Comparison of ENCODE assay signal across 26 cellular contexts in the genomic region with DNA sequence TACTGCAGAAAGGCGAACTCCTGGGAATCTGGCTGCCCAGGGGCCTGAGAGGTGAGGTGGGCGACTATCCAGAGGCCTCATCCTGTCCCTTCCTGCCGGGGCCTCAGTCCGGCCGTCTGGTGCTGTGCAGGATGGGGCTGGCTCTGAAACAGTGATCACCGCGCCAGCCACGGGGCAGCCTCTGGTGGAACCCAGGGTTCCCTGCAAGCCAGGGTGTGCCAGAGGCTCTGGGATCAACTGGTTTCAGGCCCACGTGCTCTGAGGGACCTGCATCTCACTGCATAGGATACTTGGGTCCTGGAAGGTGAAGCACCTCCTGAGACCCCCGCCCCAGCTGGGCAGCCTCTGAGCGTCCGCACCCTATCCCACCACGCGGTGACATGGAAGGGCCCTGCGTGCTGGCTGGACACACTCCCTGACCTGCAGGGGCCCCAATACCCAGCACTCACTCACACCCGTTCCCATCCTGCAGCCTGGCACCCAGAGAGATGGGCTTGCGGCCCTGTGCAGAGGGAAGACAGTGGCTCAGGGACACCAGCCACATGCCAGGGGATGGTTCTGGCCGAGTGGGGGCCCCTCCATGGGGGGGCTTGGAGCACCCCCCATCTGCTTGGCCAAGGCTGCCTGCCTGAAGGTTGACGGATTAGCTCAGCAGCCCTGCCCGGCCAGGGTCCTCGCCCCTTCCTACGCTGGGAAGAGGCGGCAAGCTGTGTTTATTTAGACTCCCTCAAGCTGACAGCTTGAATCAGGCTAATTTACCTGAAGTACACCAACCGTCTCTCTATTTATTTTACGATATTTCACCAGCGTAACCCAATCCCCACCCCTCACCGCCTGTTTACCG.
DNase-seq lines count a peak whose midpoint lies in the region; ATAC-seq and TF ChIP-seq lines count a peak whose summit lies in the region.
"Had no signal": no experiment of that assay in that cellular context is flagged by ENCODE, and none has a peak within 500 bp of the region (broad histone marks: within the 10 kb centered on the region; RNA-seq: fewer than 3 reads in every experiment).

No MANE protein-coding gene starts in this region.

- intact Hi-C loops in IMR-90 (cut with micrococcal nuclease), result no loop called here

- no peak overlapping the region for H4K91ac ChIP-seq in IMR-90 (ENCODE audit: insufficient read depth, low read depth, low read length)

- H2BK15ac ChIP-seq in IMR-90 (ENCODE audit: low read depth, low read length), result no peak overlapping the region

- no peak overlapping the region for H4K5ac ChIP-seq in IMR-90 (ENCODE audit: low read depth, low read length)

- H2AK5ac ChIP-seq in IMR-90 (ENCODE audit: low read depth, low read length), result no peak overlapping the region

- H3K36me3 ChIP-seq in IMR-90 (ENCODE audit: control insufficient read depth, insufficient read depth, low read length) (no peaks in the 10 kb centered on the region), HAP-1 (replicated peaks) (no peaks in the 10 kb centered on the region)
- H3K36me3 ChIP-seq: cardiac muscle cell, colonic mucosa, gastroesophageal sphincter, pancreas, SJSA1, transverse colon had no signal

- H3K27me3 ChIP-seq in IMR-90 (ENCODE audit: control insufficient read depth, insufficient read depth, low read length) (no peaks in the 10 kb centered on the region), HAP-1 (ENCODE audit: low read depth) (peaks cover 31% of the 10 kb centered on the region)
- H3K27me3 ChIP-seq: cardiac muscle cell, colonic mucosa, SJSA1 had no signal

- no peaks in the 10 kb centered on the region for H3K79me1 ChIP-seq in IMR-90 (ENCODE audit: low read depth in 1 of 2, low read length in 2 of 2)

- H3K4me2 ChIP-seq in IMR-90 (ENCODE audit: low read depth, low read length), result no peak overlapping the region

- H3K4me1 ChIP-seq in IMR-90 (ENCODE audit: control insufficient read depth, insufficient read depth, low read length), result no peaks in the 10 kb centered on the region
- no peaks in the 10 kb centered on the region for H3K4me1 ChIP-seq in HAP-1
- H3K4me1 ChIP-seq: colonic mucosa, gastroesophageal sphincter, pancreas, SJSA1, transverse colon had no signal

- POLR2A ChIA-PET in IMR-90 (lab: Charles Lee; ENCODE audit: unreplicated experiment), result no interaction called here
- POLR2A ChIA-PET in T-cell (lab: Charles Lee), result no interaction called here

- H3K56ac ChIP-seq in IMR-90 (ENCODE audit: extremely low read depth, insufficient read depth, low read length), result no peak overlapping the region

- TF ChIP-seq POLR2A in IMR-90 (IDR thresholded peaks at IDR 0.05; ENCODE audit: low read depth, low read length), result no peak

- no peak overlapping the region for H2BK20ac ChIP-seq in IMR-90 (ENCODE audit: low read depth, low read length)

- H3K9me3 Mint-ChIP-seq in T-cell, result no peaks in the 10 kb centered on the region
- H3K9me3 Mint-ChIP-seq: activated naive CD8-positive, alpha-beta T cell treated with anti-CD3 and anti-CD28 coated beads, Interleukin-2, amount 50 U/mL, for 24 hours; activated T-cell treated with anti-CD3 and anti-CD28 coated beads, Interleukin-2, amount 50 U/mL, for 4 hours had no signal

- BruUV-seq in IMR-90 (replicated peaks; lab: Mats Ljungman, UMichigan), result no TSS peak

- H3K4ac ChIP-seq in IMR-90 (ENCODE audit: low read depth, low read length), result no peak overlapping the region

- no peak overlapping the region for H3K9ac ChIP-seq in IMR-90 (ENCODE audit: low read depth, low read length)

- CTCF ChIA-PET in IMR-90 (lab: Yijun Ruan, JAX), result no interaction called here
- CTCF ChIA-PET in T-cell (lab: Charles Lee), result no interaction called here

- TF ChIP-seq CTCF in IMR-90 (conservative IDR thresholded peaks at IDR 0.05; ENCODE audit: low read depth, low read length), result no peak

- 44% methylated on average over 8 of the region's 28 CpGs; no CpG with 5 or more reads in 1 of the 2 experiments for WGBS in IMR-90 (ENCODE audit: extremely low coverage in 2 of 2, insufficient read length in 1 of 2), 2 experiments

- DNase-seq in COR-L47 (lab: John Stamatoyannopoulos, UW) (peak; percentile 79), IMR-90 (no peak), NCI-H2196 (lab: John Stamatoyannopoulos, UW; ENCODE audit: unreplicated experiment) (peak; percentile 66), SHP77 treated with DMSO at 0.1 percent for 48 hours (lab: John Stamatoyannopoulos, UW) (peak; percentile 4), T-cell (no peak), HAP-1 (ENCODE audit: low spot score in 2 of 2) (no peak)
- DNase-seq: activated B cell treated with CpG ODN at 0.5 μM for 24 hours; activated naive CD8-positive, alpha-beta T cell treated with anti-CD3 and anti-CD28 coated beads, Interleukin-2, amount 50 U/mL, for 24 hours; activated T-cell treated with anti-CD3 and anti-CD28 coated beads, Interleukin-2, amount 50 U/mL, for 4 hours; colonic mucosa; effector CD8-positive, alpha-beta T cell; GF-D8; H9; NCI-H524 treated with DMSO at 0.1 percent for 48 hours; nephron progenitor cell; retina; T-helper 1 cell had no signal

- no peaks in the 10 kb centered on the region for H3K36me3 Mint-ChIP-seq in T-cell
- H3K36me3 Mint-ChIP-seq: memory B cell; stimulated activated memory B cell treated with anti-CD40 and anti-IgM and Interleukin-4, amounts not matched to agents 10 μg/mL and 1 μg/mL and 100 μg/mL, for 72 hours had no signal

- H3K4me3 ChIP-seq in IMR-90 (ENCODE audit: insufficient read depth, low read depth, low read length) (no peak overlapping the region), HAP-1 (no peak overlapping the region)
- H3K4me3 ChIP-seq: cardiac muscle cell, colonic mucosa, gastroesophageal sphincter, pancreas, SJSA1, skin epidermis, transverse colon had no signal

- H3K4me3 Mint-ChIP-seq in T-cell, result no peak overlapping the region
- H3K4me3 Mint-ChIP-seq: activated B cell treated with CpG ODN at 0.5 μM for 24 hours; activated naive CD8-positive, alpha-beta T cell treated with anti-CD3 and anti-CD28 coated beads, Interleukin-2, amount 50 U/mL, for 24 hours; activated T-cell treated with anti-CD3 and anti-CD28 coated beads, Interleukin-2, amount 50 U/mL, for 4 hours; H9; memory B cell; nephron progenitor cell; stimulated activated memory B cell treated with anti-CD40 and anti-IgM and Interleukin-4, amounts not matched to agents 10 μg/mL and 1 μg/mL and 100 μg/mL, for 72 hours had no signal

- no peak overlapping the region for H3K18ac ChIP-seq in IMR-90 (ENCODE audit: low read depth, low read length)

- H2BK5ac ChIP-seq in IMR-90 (ENCODE audit: low read depth, low read length, poor library complexity, severe bottlenecking), result no peak overlapping the region

- H4K20me1 ChIP-seq in IMR-90 (ENCODE audit: insufficient read depth, low read length), result no peaks in the 10 kb centered on the region

- H2BK120ac ChIP-seq in IMR-90 (ENCODE audit: low read depth, low read length), result no peak overlapping the region

- H3K14ac ChIP-seq in IMR-90 (replicated peaks; ENCODE audit: low read depth, low read length), result no peak overlapping the region

- H3K23ac ChIP-seq in IMR-90 (ENCODE audit: low read depth, low read length), result no peak overlapping the region

- no peak overlapping the region for H2AFZ ChIP-seq in IMR-90 (replicated peaks; ENCODE audit: low read length, poor library complexity)

- H4K8ac ChIP-seq in IMR-90 (ENCODE audit: low read depth in 2 of 2, low read length in 2 of 2), result no peak overlapping the region

- H3K27ac ChIP-seq in IMR-90 (ENCODE audit: insufficient read depth, low read length), result no peak overlapping the region
- H3K27ac ChIP-seq: cardiac muscle cell, colonic mucosa, gastroesophageal sphincter, pancreas, SJSA1, skin epidermis, transverse colon had no signal

- peak overlapping the region; percentile 65 for H2AK9ac ChIP-seq in IMR-90 (replicated peaks; ENCODE audit: low read depth, low read length, poor library complexity)

- no peak overlapping the region for H3K27ac Mint-ChIP-seq in T-cell
- H3K27ac Mint-ChIP-seq: activated B cell treated with CpG ODN at 0.5 μM for 24 hours; activated naive CD8-positive, alpha-beta T cell treated with anti-CD3 and anti-CD28 coated beads, Interleukin-2, amount 50 U/mL, for 24 hours; H9; memory B cell; nephron progenitor cell; stimulated activated memory B cell treated with anti-CD40 and anti-IgM and Interleukin-4, amounts not matched to agents 10 μg/mL and 1 μg/mL and 100 μg/mL, for 72 hours had no signal

- H3K9me1 ChIP-seq in IMR-90 (ENCODE audit: insufficient read depth, low read length), result no peaks in the 10 kb centered on the region

- H3K4me1 Mint-ChIP-seq in T-cell, result peaks cover 0 to 4% (median 0%) of the 10 kb centered on the region in 3 donors
- H3K4me1 Mint-ChIP-seq: activated B cell treated with CpG ODN at 0.5 μM for 24 hours; activated naive CD8-positive, alpha-beta T cell treated with anti-CD3 and anti-CD28 coated beads, Interleukin-2, amount 50 U/mL, for 24 hours; H9; memory B cell; nephron progenitor cell; stimulated activated memory B cell treated with anti-CD40 and anti-IgM and Interleukin-4, amounts not matched to agents 10 μg/mL and 1 μg/mL and 100 μg/mL, for 72 hours had no signal

- ATAC-seq in IMR-90 (ENCODE audit: low read depth), result no peak
- no peak for ATAC-seq in T-cell (replicated peaks in 1 of 4)
- no peak for ATAC-seq in HG02623 (IDR thresholded peaks at IDR 0.05; ENCODE audit: unreplicated experiment)
- ATAC-seq: activated naive CD8-positive, alpha-beta T cell treated with anti-CD3 and anti-CD28 coated beads, Interleukin-2, amount 50 U/mL, for 24 hours; activated T-cell treated with anti-CD3 and anti-CD28 coated beads, Interleukin-2, amount 50 U/mL, for 4 hours; gastroesophageal sphincter; stimulated activated memory B cell treated with anti-CD40 and anti-IgM and Interleukin-4, amounts not matched to agents 10 μg/mL and 1 μg/mL and 100 μg/mL, for 72 hours had no signal

- TF ChIP-seq RAD21 in IMR-90 (IDR thresholded peaks at IDR 0.05; ENCODE audit: low read length), result no peak

- in situ Hi-C loops in IMR-90 (cut with MboI; ENCODE audit: low sequenced_read_pairs), result no loop called here
- in situ Hi-C loops in HAP-1 (cut with MboI; ENCODE audit: low sequenced_read_pairs), result no loop called here

- H3K9me3 ChIP-seq in IMR-90 (ENCODE audit: control insufficient read depth, insufficient read depth, low read length), result peaks cover 75% of the 10 kb centered on the region
- no peaks in the 10 kb centered on the region for H3K9me3 ChIP-seq in HAP-1
- H3K9me3 ChIP-seq: colonic mucosa, pancreas had no signal

- dilution Hi-C loops in IMR-90 (cut with HindIII; ENCODE audit: low sequenced_read_pairs, unreplicated experiment), result no loop called here

- H3K27me3 Mint-ChIP-seq in T-cell, result peaks cover 0 to 6% of the 10 kb centered on the region in 2 donors
- H3K27me3 Mint-ChIP-seq: activated B cell treated with CpG ODN at 0.5 μM for 24 hours; activated naive CD8-positive, alpha-beta T cell treated with anti-CD3 and anti-CD28 coated beads, Interleukin-2, amount 50 U/mL, for 24 hours had no signal

TF ChIP-seq in IMR-90, 13 proteins besides CTCF, POLR2A, EP300 and RAD21 (continues in another document):
- TF ChIP-seq, protein P1, sequence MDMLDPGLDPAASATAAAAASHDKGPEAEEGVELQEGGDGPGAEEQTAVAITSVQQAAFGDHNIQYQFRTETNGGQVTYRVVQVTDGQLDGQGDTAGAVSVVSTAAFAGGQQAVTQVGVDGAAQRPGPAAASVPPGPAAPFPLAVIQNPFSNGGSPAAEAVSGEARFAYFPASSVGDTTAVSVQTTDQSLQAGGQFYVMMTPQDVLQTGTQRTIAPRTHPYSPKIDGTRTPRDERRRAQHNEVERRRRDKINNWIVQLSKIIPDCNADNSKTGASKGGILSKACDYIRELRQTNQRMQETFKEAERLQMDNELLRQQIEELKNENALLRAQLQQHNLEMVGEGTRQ (IDR thresholded peaks at IDR 0.05; ENCODE audit: low read depth, low read length), result no peak

Comparison
In these comparisons a context has a peak if more than half of its experiments do, and no peak if none do; other contexts are left out.
1. DNase-seq: peak in COR-L47 (single experiment), NCI-H2196 (single experiment) and SHP77 treated with DMSO at 0.1 percent for 48 hours (single experiment); none in IMR-90 (single experiment), T-cell (0 of 34) and HAP-1 (0 of 2).